ENCODE assay signal across 8 cellular contexts in the genomic region with DNA sequence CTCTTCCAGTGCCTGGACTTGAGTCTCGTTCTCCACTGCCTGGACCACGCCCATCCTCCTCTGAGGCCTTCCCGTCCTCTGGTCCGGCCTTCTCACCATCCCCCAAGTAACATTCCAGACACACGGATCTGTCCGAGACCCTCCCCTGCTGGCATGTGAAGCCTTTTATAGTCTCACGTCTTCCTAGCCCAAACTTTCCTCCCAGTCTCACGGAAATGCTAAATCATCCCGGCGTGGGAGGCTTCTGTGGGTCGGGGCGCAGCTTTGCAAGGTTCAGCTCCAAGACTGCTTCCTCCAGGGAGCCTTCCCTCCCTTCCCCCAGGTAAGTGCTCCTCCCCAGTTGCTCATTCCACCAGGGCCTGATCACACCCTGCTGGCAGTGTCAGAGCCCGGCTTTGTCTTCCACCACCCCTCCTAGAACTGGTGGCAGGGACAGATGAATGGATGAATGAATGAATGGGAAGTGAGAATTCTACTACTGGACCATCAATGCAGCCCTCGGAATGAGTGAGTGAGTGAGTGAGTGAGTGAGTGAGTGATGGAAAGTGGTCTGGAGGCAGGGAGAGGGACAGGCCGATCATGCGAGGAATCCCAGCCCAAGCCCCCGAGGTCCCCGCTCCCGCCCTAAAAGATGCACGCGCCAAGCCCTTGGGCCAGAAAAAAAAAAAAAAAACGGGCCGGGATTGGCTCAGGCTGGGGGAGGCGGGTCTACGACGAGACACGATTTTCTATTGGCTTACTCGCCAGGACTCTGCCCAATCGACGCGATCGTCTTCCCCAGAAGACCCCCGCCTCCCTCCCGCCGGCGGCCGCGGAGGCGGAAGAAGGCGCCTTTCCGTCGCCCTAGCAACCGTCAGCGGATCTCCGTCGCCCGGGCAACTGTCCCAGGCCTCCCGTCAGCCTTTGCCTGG. TPM values are rescaled to one million over a fixed set of nuclear protein-coding genes. Genes with fewer than 3 reads are reported as not detected.
A peak's percentile ranks its signal among the peaks of the same experiment; 100 is the strongest.
DNase-seq lines count a peak whose midpoint lies in the region; ATAC-seq, FAIRE-seq and TF ChIP-seq lines count a peak whose summit lies in the region.

No MANE protein-coding gene starts in this region.

- peak; percentile 98 for DNase-seq in GM12892 (ENCODE audit: insufficient read length)
- peak; percentile 90 for DNase-seq in NCI-H2227 treated with DMSO at 0.1 percent for 48 hours (lab: John Stamatoyannopoulos, UW)
- DNase-seq in central memory CD8-positive, alpha-beta T cell (ENCODE audit: low spot score in 2 of 2), result peak; percentile 35 to 52
- DNase-seq in inferior parietal cortex (ENCODE audit: extremely low spot score), result peak; percentile 89
- peak; percentile 85 for DNase-seq in smooth muscle cell of the brain vasculature (ENCODE audit: low read depth, low spot score)
- DNase-seq in RKO (ENCODE audit: low spot score), result no peak

- peak overlapping the region; percentile 78 for H3K4me3 Mint-ChIP-seq in central memory CD8-positive, alpha-beta T cell

- H3K4me1 Mint-ChIP-seq in central memory CD8-positive, alpha-beta T cell, result peaks cover 17% of the 10 kb centered on the region

- H3K36me3 Mint-ChIP-seq in central memory CD8-positive, alpha-beta T cell (ENCODE audit: insufficient read depth), result peaks cover 2% of the 10 kb centered on the region

- no peak overlapping the region for H3K27ac Mint-ChIP-seq in central memory CD8-positive, alpha-beta T cell (ENCODE audit: low read depth)

- peak; percentile 84 for FAIRE-seq in GM12892 (lab: Jason Lieb, UNC)

- ATAC-seq in HG03097 (IDR thresholded peaks at IDR 0.05; ENCODE audit: low FRiP score, unreplicated experiment), result peak; percentile 85
- peak; percentile 93 to 94 for ATAC-seq in activated CD4-positive, CD25-positive, alpha-beta regulatory T cell treated with anti-CD3 and anti-CD28 coated beads, Interleukin-2, amount 50 U/mL, for 24 hours
- ATAC-seq in central memory CD8-positive, alpha-beta T cell (replicated peaks; ENCODE audit: extremely low read depth, poor library complexity, severe bottlenecking), result peak; percentile 90

- no peaks in the 10 kb centered on the region for H3K9me3 Mint-ChIP-seq in central memory CD8-positive, alpha-beta T cell

- TF ChIP-seq POLR2A in GM12892 (IDR thresholded peaks at IDR 0.05; ENCODE audit: low read depth, low read length), result no peak

- peaks cover 63% of the 10 kb centered on the region for H3K27me3 Mint-ChIP-seq in central memory CD8-positive, alpha-beta T cell

RNA-seq across cellular contexts. Expression of a gene that starts 9.3 kb away (rescaled TPM):
- not detected for polyA plus RNA-seq in GM12892 (2012; ENCODE audit: missing spikeins)

RNA-seq across cellular contexts. Expression of a gene that starts 22.2 kb away (rescaled TPM):
- polyA plus RNA-seq in GM12892 (2012; ENCODE audit: missing spikeins), result not detected
